In genomic region chr3:17023006-17023664, GRCh38 we compare ENCODE assay signal across 8 cellular contexts.
DNase-seq lines count a peak whose midpoint lies in the region; ATAC-seq and TF ChIP-seq lines count a peak whose summit lies in the region.

No MANE protein-coding gene starts in this region.

- H3K27me3 ChIP-seq in endodermal cell (ENCODE audit: control insufficient read depth, insufficient read depth, low read length, poor library complexity, severe bottlenecking) = no peaks in the 10 kb centered on the region

- H3K4me3 Mint-ChIP-seq in endodermal cell = no peak overlapping the region

- H3K36me3 ChIP-seq in endodermal cell (ENCODE audit: control insufficient read depth, insufficient read depth, low read length) = no peaks in the 10 kb centered on the region

- H3K36me3 Mint-ChIP-seq in endodermal cell (ENCODE audit: low read depth) = no peaks in the 10 kb centered on the region

- ATAC-seq in GM19023 (IDR thresholded peaks at IDR 0.05; ENCODE audit: unreplicated experiment) (peak; percentile 97), HG03135 (IDR thresholded peaks at IDR 0.05; ENCODE audit: unreplicated experiment) (peak; percentile 82), GM19467 (IDR thresholded peaks at IDR 0.05; ENCODE audit: unreplicated experiment) (no peak)

- no peak overlapping the region for H3K9ac ChIP-seq in endodermal cell (ENCODE audit: extremely low read depth, low read length, poor library complexity, severe bottlenecking)

- peaks cover 11% of the 10 kb centered on the region for H3K27me3 Mint-ChIP-seq in endodermal cell (ENCODE audit: insufficient read depth)

- no peak for TF ChIP-seq CTCF in endodermal cell (conservative IDR thresholded peaks at IDR 0.05)

- no peaks in the 10 kb centered on the region for H3K9me3 Mint-ChIP-seq in endodermal cell

- no peak overlapping the region for H3K27ac ChIP-seq in endodermal cell (ENCODE audit: low read depth, low read length)

- WGBS in endodermal cell (ENCODE audit: insufficient coverage in 1 of 2, insufficient read length in 1 of 2), 2 experiments = 88 to 90% methylated on average over 3 to 6 of the region's 6 CpGs

- DNase-seq in activated T-cell treated with anti-CD3 and anti-CD28 coated beads for 4 hours = peak; percentile 33
- peak; percentile 2 to 19 for DNase-seq in stimulated activated CD4-positive, alpha-beta T cell treated with anti-CD3 and anti-CD28 coated beads, Interleukin-1b, Interleukin-23, amount 100 ng/mL, for 1 hour (ENCODE audit: low read depth in 2 of 2)
- DNase-seq in endodermal cell = no peak
- no peak for DNase-seq in NCI-H187 (lab: John Stamatoyannopoulos, UW)
- no peak for DNase-seq in MV-4-11 (lab: John Stamatoyannopoulos, UW)

- H3K9me3 ChIP-seq in endodermal cell (ENCODE audit: control insufficient read depth, low read length) = no peaks in the 10 kb centered on the region

- no peaks in the 10 kb centered on the region for H3K4me1 ChIP-seq in endodermal cell (ENCODE audit: control insufficient read depth, insufficient read depth, low read length)

- no peaks in the 10 kb centered on the region for H3K4me1 Mint-ChIP-seq in endodermal cell

- H3K4me3 ChIP-seq in endodermal cell (ENCODE audit: low read length) = no peak overlapping the region

- H3K27ac Mint-ChIP-seq in endodermal cell = no peak overlapping the region

Comparison
In these comparisons a context has a peak if more than half of its experiments do, and no peak if none do; other contexts are left out.
1. DNase-seq: peak in activated T-cell treated with anti-CD3 and anti-CD28 coated beads for 4 hours (single experiment) and stimulated activated CD4-positive, alpha-beta T cell treated with anti-CD3 and anti-CD28 coated beads, Interleukin-1b, Interleukin-23, amount 100 ng/mL, for 1 hour (2 of 2); none in endodermal cell (single experiment), NCI-H187 (0 of 2) and MV-4-11 (single experiment).